Comparison of ENCODE assay signal across 8 cellular contexts in genomic region chr14:61280092-61280525, GRCh38. TPM values are rescaled to one million over a fixed set of nuclear protein-coding genes. Genes with fewer than 3 reads are reported as not detected.
DNase-seq lines count a peak whose midpoint lies in the region; ATAC-seq and TF ChIP-seq lines count a peak whose summit lies in the region.

No MANE protein-coding gene starts in this region.

- H3K4me3 ChIP-seq in breast epithelium (peak overlapping the region; percentile 56 to 85 (median 75)), mesodermal cell (ENCODE audit: extremely low read depth, insufficient read depth, low read length, poor library complexity, severe bottlenecking) (peak overlapping the region; percentile 35)

- peak; percentile 53 for DNase-seq in activated CD8-positive, alpha-beta memory T cell treated with anti-CD3 and anti-CD28 coated beads, Interleukin-2, amount 10 ng/mL, durations not matched to agents 7 days and 5 days
- DNase-seq in activated CD8-positive, alpha-beta memory T cell treated with anti-CD3 and anti-CD28 coated beads for 24 hours, result no peak
- DNase-seq in breast epithelium (ENCODE audit: low spot score in 2 of 2) (peak in 1 of 2 donors; percentile 53), epidermal melanocyte (ENCODE audit: insufficient read length, low spot score) (no peak)

- no peak for TF ChIP-seq CTCF in breast epithelium (IDR thresholded peaks at IDR 0.05)

- H3K36me3 Mint-ChIP-seq in activated CD8-positive, alpha-beta memory T cell treated with anti-CD3 and anti-CD28 coated beads, Interleukin-2, amount 10 ng/mL, durations not matched to agents 7 days and 5 days, result peaks cover 3% of the 10 kb centered on the region
- H3K36me3 Mint-ChIP-seq in stimulated activated naive CD8-positive, alpha-beta T cell treated with anti-CD3 and anti-CD28 coated beads, Interleukin-15, Interleukin-2, amounts not matched to agents 100 ng/mL and 50 ng/mL, for 24 hours (ENCODE audit: low read depth), result no peaks in the 10 kb centered on the region

- TF ChIP-seq POLR2A in breast epithelium (IDR thresholded peaks at IDR 0.05), result no peak

- H3K27ac ChIP-seq in breast epithelium, result peak overlapping the region; percentile 98
- H3K27ac ChIP-seq in mesodermal cell (ENCODE audit: low read depth, low read length, severe bottlenecking), result no peak overlapping the region

- H3K4me3 Mint-ChIP-seq in activated CD8-positive, alpha-beta memory T cell treated with anti-CD3 and anti-CD28 coated beads, Interleukin-2, amount 10 ng/mL, durations not matched to agents 7 days and 5 days, result peak overlapping the region; percentile 87
- peak overlapping the region; percentile 85 for H3K4me3 Mint-ChIP-seq in stimulated activated naive CD8-positive, alpha-beta T cell treated with anti-CD3 and anti-CD28 coated beads, Interleukin-15, Interleukin-2, amounts not matched to agents 100 ng/mL and 50 ng/mL, for 24 hours

- H3K9me3 ChIP-seq in breast epithelium (peaks cover 0 to 4% of the 10 kb centered on the region in 2 donors), mesodermal cell (ENCODE audit: control insufficient read depth, low read length) (no peaks in the 10 kb centered on the region)

- 24 to 31% methylated on average over 47 of the region's 47 CpGs for WGBS in mesodermal cell (ENCODE audit: insufficient coverage in 2 of 2), 2 experiments

- intact Hi-C loops in breast epithelium (cut with DNase I; ENCODE audit: low total_unique reads), result no loop called here

- ATAC-seq in activated CD8-positive, alpha-beta memory T cell treated with anti-CD3 and anti-CD28 coated beads, Interleukin-2, amount 10 ng/mL, durations not matched to agents 7 days and 5 days, result peak; percentile 26
- ATAC-seq in HG03565 (IDR thresholded peaks at IDR 0.05; ENCODE audit: unreplicated experiment) (no peak), HG03045 (IDR thresholded peaks at IDR 0.05; ENCODE audit: unreplicated experiment) (no peak)

- H3K4me1 ChIP-seq in breast epithelium (no peaks in the 10 kb centered on the region), mesodermal cell (ENCODE audit: control insufficient read depth, insufficient read depth, low read length, poor library complexity, severe bottlenecking) (no peaks in the 10 kb centered on the region)

- no peaks in the 10 kb centered on the region for H3K9me3 Mint-ChIP-seq in activated CD8-positive, alpha-beta memory T cell treated with anti-CD3 and anti-CD28 coated beads, Interleukin-2, amount 10 ng/mL, durations not matched to agents 7 days and 5 days (ENCODE audit: low read depth)
- H3K9me3 Mint-ChIP-seq in stimulated activated naive CD8-positive, alpha-beta T cell treated with anti-CD3 and anti-CD28 coated beads, Interleukin-15, Interleukin-2, amounts not matched to agents 100 ng/mL and 50 ng/mL, for 24 hours, result no peaks in the 10 kb centered on the region

- H3K4me1 Mint-ChIP-seq in activated CD8-positive, alpha-beta memory T cell treated with anti-CD3 and anti-CD28 coated beads, Interleukin-2, amount 10 ng/mL, durations not matched to agents 7 days and 5 days, result peaks cover 40% of the 10 kb centered on the region
- peaks cover 34% of the 10 kb centered on the region for H3K4me1 Mint-ChIP-seq in stimulated activated naive CD8-positive, alpha-beta T cell treated with anti-CD3 and anti-CD28 coated beads, Interleukin-15, Interleukin-2, amounts not matched to agents 100 ng/mL and 50 ng/mL, for 24 hours (ENCODE audit: low read depth)

- CTCF ChIA-PET in activated CD8-positive, alpha-beta memory T cell treated with anti-CD3 and anti-CD28 coated beads, Interleukin-2, amount 10 ng/mL, durations not matched to agents 7 days and 5 days (lab: Charles Lee), result interaction anchor here (0.8 to 11.8 kb wide), 18 partner anchors 9 to 557 kb away, joined by 3 to 136 read pairs (median 5); partner anchors contain the start of genes PRKCH and SNAPC1

- no peaks in the 10 kb centered on the region for H3K27me3 ChIP-seq in breast epithelium

- peak overlapping the region; percentile 79 for H3K27ac Mint-ChIP-seq in activated CD8-positive, alpha-beta memory T cell treated with anti-CD3 and anti-CD28 coated beads, Interleukin-2, amount 10 ng/mL, durations not matched to agents 7 days and 5 days
- peak overlapping the region; percentile 65 for H3K27ac Mint-ChIP-seq in stimulated activated naive CD8-positive, alpha-beta T cell treated with anti-CD3 and anti-CD28 coated beads, Interleukin-15, Interleukin-2, amounts not matched to agents 100 ng/mL and 50 ng/mL, for 24 hours

- H3K27me3 Mint-ChIP-seq in activated CD8-positive, alpha-beta memory T cell treated with anti-CD3 and anti-CD28 coated beads, Interleukin-2, amount 10 ng/mL, durations not matched to agents 7 days and 5 days, result peaks cover 24% of the 10 kb centered on the region
- peaks cover 23% of the 10 kb centered on the region for H3K27me3 Mint-ChIP-seq in stimulated activated naive CD8-positive, alpha-beta T cell treated with anti-CD3 and anti-CD28 coated beads, Interleukin-15, Interleukin-2, amounts not matched to agents 100 ng/mL and 50 ng/mL, for 24 hours

- no peaks in the 10 kb centered on the region for H3K36me3 ChIP-seq in breast epithelium
- no peaks in the 10 kb centered on the region for H3K36me3 ChIP-seq in mesodermal cell (ENCODE audit: control insufficient read depth, insufficient read depth, low read length)

RNA-seq across cellular contexts. Expression of gene TMEM30B, which starts 1.0 kb away (rescaled TPM):
- total RNA-seq in activated CD8-positive, alpha-beta memory T cell treated with anti-CD3 and anti-CD28 coated beads, Interleukin-2, amount 10 ng/mL, durations not matched to agents 7 days and 5 days, result 1 to 10 TPM in 1 of 2 experiments, under 1 TPM in 1; 0.70 to 1.3 TPM
- total RNA-seq in breast epithelium, result 10 to 100 TPM in 2 of 3 donors, 1 to 10 TPM in 1; 5.0 to 36.7 (median 20.0) TPM
- not detected for polyA plus RNA-seq in mesodermal cell (2013, experiment 1 of 2)
- polyA plus RNA-seq in mesodermal cell (2013, experiment 2 of 2), result 0.05 TPM

RNA-seq across cellular contexts. Expression of gene PRKCH, which starts 41.3 kb away (rescaled TPM):
- total RNA-seq in activated CD8-positive, alpha-beta memory T cell treated with anti-CD3 and anti-CD28 coated beads, Interleukin-2, amount 10 ng/mL, durations not matched to agents 7 days and 5 days, result 100 to 1,000 TPM; 304 to 312 TPM
- total RNA-seq in breast epithelium, result 10 to 100 TPM; 27.0 to 41.3 (median 34.0) TPM
- 23.9 TPM for polyA plus RNA-seq in mesodermal cell (2013, experiment 1 of 2)
- 20.8 TPM for polyA plus RNA-seq in mesodermal cell (2013, experiment 2 of 2)

Comparison
In these comparisons a context has a peak if more than half of its experiments do, and no peak if none do; other contexts are left out.
1. RNA of gene PRKCH, which starts 41.3 kb away (total RNA-seq): 304 to 312 TPM in activated CD8-positive, alpha-beta memory T cell treated with anti-CD3 and anti-CD28 coated beads, Interleukin-2, amount 10 ng/mL, durations not matched to agents 7 days and 5 days; 27.0 to 41.3 TPM in breast epithelium; every median in the first group is over 4 times any median in the second.